Comparison of ENCODE assay signal across 18 cellular contexts in the genomic region with DNA sequence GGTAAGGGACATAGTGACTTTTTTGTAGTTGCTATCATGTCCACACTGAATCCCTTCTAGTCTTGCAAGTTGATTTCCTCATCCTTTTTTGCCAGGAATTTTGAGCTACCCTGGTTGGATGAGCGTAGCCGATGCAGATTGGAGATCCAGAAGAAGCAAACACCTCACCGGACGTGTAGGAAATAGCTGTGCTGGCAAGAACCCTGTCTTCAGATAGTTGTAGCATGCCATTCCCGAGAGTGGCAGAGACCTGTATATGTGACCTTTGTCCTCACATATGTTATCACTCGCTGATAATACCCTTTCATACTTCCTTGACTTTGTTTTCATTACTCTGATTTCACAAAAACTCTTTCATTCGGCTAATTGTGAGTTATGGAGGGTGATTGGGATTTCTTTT. TPM values are rescaled to one million over a fixed set of nuclear protein-coding genes. Genes with fewer than 3 reads are reported as not detected.
DNase-seq lines count a peak whose midpoint lies in the region; ATAC-seq and TF ChIP-seq lines count a peak whose summit lies in the region.
"Had no signal": no experiment of that assay in that cellular context is flagged by ENCODE, and none has a peak within 500 bp of the region (broad histone marks: within the 10 kb centered on the region; RNA-seq: fewer than 3 reads in every experiment).

No MANE protein-coding gene starts in this region.

- ATAC-seq in stimulated activated effector memory CD8-positive, alpha-beta T cell treated with anti-CD3 and anti-CD28 coated beads, Interleukin-12 subunit alpha, Interleukin-12 subunit beta, amount 100 ng/mL, for 72 hours, result no peak
- no peak for ATAC-seq in body of pancreas
- ATAC-seq: GM23338, psoas muscle had no signal

- peaks cover 12% of the 10 kb centered on the region for H3K4me1 Mint-ChIP-seq in activated naive CD4-positive, alpha-beta T cell treated with anti-CD3 and anti-CD28 coated beads, Interleukin-2, amount 10 ng/mL, durations not matched to agents 7 days and 5 days
- peaks cover 29% of the 10 kb centered on the region for H3K4me1 Mint-ChIP-seq in activated naive CD8-positive, alpha-beta T cell treated with anti-CD3 and anti-CD28 coated beads for 36 hours
- no peaks in the 10 kb centered on the region for H3K4me1 Mint-ChIP-seq in mesothelial cell of epicardium
- H3K4me1 Mint-ChIP-seq in stimulated activated effector memory CD8-positive, alpha-beta T cell treated with anti-CD3 and anti-CD28 coated beads, Interleukin-12 subunit alpha, Interleukin-12 subunit beta, amount 100 ng/mL, for 72 hours, result peaks cover 12% of the 10 kb centered on the region
- H3K4me1 Mint-ChIP-seq in activated CD4-positive, alpha-beta T cell treated with anti-CD3 and anti-CD28 coated beads, Interleukin-2, amount 10 ng/mL, durations not matched to agents 24 days and 14 days, result peaks cover 20% of the 10 kb centered on the region
- H3K4me1 Mint-ChIP-seq: GM23338 had no signal

- intact Hi-C loops in activated CD4-positive, alpha-beta T cell treated with anti-CD3 and anti-CD28 coated beads, Interleukin-2, amount 10 ng/mL, durations not matched to agents 24 days and 14 days (cut with micrococcal nuclease), result no loop called here
- intact Hi-C loops in body of pancreas (cut with DNase I), result no loop called here

- H3K9me3 Mint-ChIP-seq in activated naive CD4-positive, alpha-beta T cell treated with anti-CD3 and anti-CD28 coated beads, Interleukin-2, amount 10 ng/mL, durations not matched to agents 7 days and 5 days, result no peaks in the 10 kb centered on the region
- no peaks in the 10 kb centered on the region for H3K9me3 Mint-ChIP-seq in activated naive CD8-positive, alpha-beta T cell treated with anti-CD3 and anti-CD28 coated beads for 36 hours
- H3K9me3 Mint-ChIP-seq in mesothelial cell of epicardium, result no peaks in the 10 kb centered on the region
- no peaks in the 10 kb centered on the region for H3K9me3 Mint-ChIP-seq in stimulated activated effector memory CD8-positive, alpha-beta T cell treated with anti-CD3 and anti-CD28 coated beads, Interleukin-12 subunit alpha, Interleukin-12 subunit beta, amount 100 ng/mL, for 72 hours
- H3K9me3 Mint-ChIP-seq in activated CD4-positive, alpha-beta T cell treated with anti-CD3 and anti-CD28 coated beads, Interleukin-2, amount 10 ng/mL, durations not matched to agents 24 days and 14 days, result no peaks in the 10 kb centered on the region
- H3K9me3 Mint-ChIP-seq: GM23338 had no signal

- CTCF ChIA-PET in activated naive CD4-positive, alpha-beta T cell treated with anti-CD3 and anti-CD28 coated beads, Interleukin-2, amount 10 ng/mL, durations not matched to agents 7 days and 5 days (lab: Charles Lee), result interaction anchor here (1.3 to 3.3 kb wide), 4 partner anchors 10 to 121 kb away, joined by 3 to 11 read pairs (median 6); no protein-coding TSS in a partner anchor

- H3K4me3 ChIP-seq in body of pancreas, result no peak overlapping the region
- H3K4me3 ChIP-seq: GM23338, PC-9, psoas muscle, spleen had no signal

- H3K27ac ChIP-seq in body of pancreas, result peak overlapping the region in 1 of 4 donors; percentile 4
- H3K27ac ChIP-seq: epithelial cell of prostate had no signal

- no peak for DNase-seq in activated naive CD4-positive, alpha-beta T cell treated with anti-CD3 and anti-CD28 coated beads, Interleukin-2, amount 10 ng/mL, durations not matched to agents 7 days and 5 days
- DNase-seq in activated naive CD4-positive, alpha-beta T cell (lab: John Stamatoyannopoulos, UW), result no peak
- DNase-seq in activated naive CD8-positive, alpha-beta T cell treated with anti-CD3 and anti-CD28 coated beads for 36 hours, result no peak
- DNase-seq in mesothelial cell of epicardium (ENCODE audit: low spot score in 2 of 2, unreplicated experiment in 2 of 2) (no peak), body of pancreas (no peak), T1000 (lab: John Stamatoyannopoulos, UW) (no peak)
- no peak for DNase-seq in stimulated activated effector memory CD8-positive, alpha-beta T cell treated with anti-CD3 and anti-CD28 coated beads, Interleukin-12 subunit alpha, Interleukin-12 subunit beta, amount 100 ng/mL, for 72 hours (ENCODE audit: low spot score in 2 of 2)
- DNase-seq in activated CD4-positive, alpha-beta T cell treated with anti-CD3 and anti-CD28 coated beads, Interleukin-2, amount 10 ng/mL, durations not matched to agents 24 days and 14 days, result no peak
- DNase-seq: ACHN; activated effector memory CD4-positive, alpha-beta T cell treated with anti-CD3 and anti-CD28 coated beads, Interleukin-2, amount 50 U/mL, for 16 hours; cortex of kidney; DND-41; PC-9; psoas muscle; spleen; T-helper 9 cell had no signal

- H3K4me3 Mint-ChIP-seq in activated naive CD4-positive, alpha-beta T cell treated with anti-CD3 and anti-CD28 coated beads, Interleukin-2, amount 10 ng/mL, durations not matched to agents 7 days and 5 days, result no peak overlapping the region
- no peak overlapping the region for H3K4me3 Mint-ChIP-seq in activated naive CD8-positive, alpha-beta T cell treated with anti-CD3 and anti-CD28 coated beads for 36 hours
- H3K4me3 Mint-ChIP-seq in mesothelial cell of epicardium, result no peak overlapping the region
- no peak overlapping the region for H3K4me3 Mint-ChIP-seq in stimulated activated effector memory CD8-positive, alpha-beta T cell treated with anti-CD3 and anti-CD28 coated beads, Interleukin-12 subunit alpha, Interleukin-12 subunit beta, amount 100 ng/mL, for 72 hours
- no peak overlapping the region for H3K4me3 Mint-ChIP-seq in activated CD4-positive, alpha-beta T cell treated with anti-CD3 and anti-CD28 coated beads, Interleukin-2, amount 10 ng/mL, durations not matched to agents 24 days and 14 days
- H3K4me3 Mint-ChIP-seq: GM23338 had no signal

- TF ChIP-seq POLR2A in body of pancreas (IDR thresholded peaks at IDR 0.05), result no peak

- H3K9me3 ChIP-seq in body of pancreas, result no peaks in the 10 kb centered on the region
- H3K9me3 ChIP-seq: psoas muscle, spleen had no signal

- peaks cover 0 to 21% of the 10 kb centered on the region in 2 donors for H3K36me3 ChIP-seq in body of pancreas (replicated peaks in 1 of 2; ENCODE audit: insufficient read depth in 1 of 2, low read depth in 2 of 2)

- H3K4me1 ChIP-seq in body of pancreas, result peaks cover 13% of the 10 kb centered on the region

- peak overlapping the region; percentile 39 for H3K27ac Mint-ChIP-seq in activated naive CD4-positive, alpha-beta T cell treated with anti-CD3 and anti-CD28 coated beads, Interleukin-2, amount 10 ng/mL, durations not matched to agents 7 days and 5 days
- peak overlapping the region; percentile 67 for H3K27ac Mint-ChIP-seq in activated naive CD8-positive, alpha-beta T cell treated with anti-CD3 and anti-CD28 coated beads for 36 hours
- peak overlapping the region; percentile 69 for H3K27ac Mint-ChIP-seq in mesothelial cell of epicardium
- peak overlapping the region; percentile 84 for H3K27ac Mint-ChIP-seq in stimulated activated effector memory CD8-positive, alpha-beta T cell treated with anti-CD3 and anti-CD28 coated beads, Interleukin-12 subunit alpha, Interleukin-12 subunit beta, amount 100 ng/mL, for 72 hours
- no peak overlapping the region for H3K27ac Mint-ChIP-seq in activated CD4-positive, alpha-beta T cell treated with anti-CD3 and anti-CD28 coated beads, Interleukin-2, amount 10 ng/mL, durations not matched to agents 24 days and 14 days
- H3K27ac Mint-ChIP-seq: GM23338 had no signal

- H3K27me3 ChIP-seq in body of pancreas, result no peaks in the 10 kb centered on the region
- H3K27me3 ChIP-seq: spleen had no signal

- 39 to 41% methylated on average over 7 of the region's 7 CpGs for WGBS in body of pancreas, 2 donors

- no peaks in the 10 kb centered on the region for H3K27me3 Mint-ChIP-seq in activated naive CD4-positive, alpha-beta T cell treated with anti-CD3 and anti-CD28 coated beads, Interleukin-2, amount 10 ng/mL, durations not matched to agents 7 days and 5 days
- no peaks in the 10 kb centered on the region for H3K27me3 Mint-ChIP-seq in activated naive CD8-positive, alpha-beta T cell treated with anti-CD3 and anti-CD28 coated beads for 36 hours
- H3K27me3 Mint-ChIP-seq in mesothelial cell of epicardium (ENCODE audit: low read depth), result no peaks in the 10 kb centered on the region
- H3K27me3 Mint-ChIP-seq in activated CD4-positive, alpha-beta T cell treated with anti-CD3 and anti-CD28 coated beads, Interleukin-2, amount 10 ng/mL, durations not matched to agents 24 days and 14 days, result no peaks in the 10 kb centered on the region

- TF ChIP-seq CTCF in mesothelial cell of epicardium (IDR thresholded peaks at IDR 0.05; ENCODE audit: unreplicated experiment), result no peak
- TF ChIP-seq CTCF in body of pancreas (IDR thresholded peaks at IDR 0.05), result no peak

- peaks cover 77% of the 10 kb centered on the region for H3K36me3 Mint-ChIP-seq in activated naive CD4-positive, alpha-beta T cell treated with anti-CD3 and anti-CD28 coated beads, Interleukin-2, amount 10 ng/mL, durations not matched to agents 7 days and 5 days
- H3K36me3 Mint-ChIP-seq in activated naive CD8-positive, alpha-beta T cell treated with anti-CD3 and anti-CD28 coated beads for 36 hours, result peaks cover 39% of the 10 kb centered on the region
- peaks cover 71% of the 10 kb centered on the region for H3K36me3 Mint-ChIP-seq in mesothelial cell of epicardium
- H3K36me3 Mint-ChIP-seq in stimulated activated effector memory CD8-positive, alpha-beta T cell treated with anti-CD3 and anti-CD28 coated beads, Interleukin-12 subunit alpha, Interleukin-12 subunit beta, amount 100 ng/mL, for 72 hours, result peaks cover 98% of the 10 kb centered on the region
- peaks cover 72% of the 10 kb centered on the region for H3K36me3 Mint-ChIP-seq in activated CD4-positive, alpha-beta T cell treated with anti-CD3 and anti-CD28 coated beads, Interleukin-2, amount 10 ng/mL, durations not matched to agents 24 days and 14 days (ENCODE audit: low read depth)

RNA-seq across cellular contexts. Expression of a gene that starts 6.2 kb away (rescaled TPM):
- total RNA-seq in activated naive CD8-positive, alpha-beta T cell treated with anti-CD3 and anti-CD28 coated beads for 36 hours, result 10 to 100 TPM; 74.5 to 77.0 TPM
- total RNA-seq in mesothelial cell of epicardium, result 103 to 107 TPM (median 107 TPM) in 3 replicates
- total RNA-seq in activated CD4-positive, alpha-beta T cell treated with anti-CD3 and anti-CD28 coated beads, Interleukin-2, amount 10 ng/mL, durations not matched to agents 24 days and 14 days, result 108 and 109 TPM in 2 replicates
- total RNA-seq in body of pancreas, result 10 to 100 TPM; 51.7 to 59.4 TPM

RNA-seq across cellular contexts. Expression of a gene that starts 12.4 kb away (rescaled TPM):
- total RNA-seq in activated naive CD8-positive, alpha-beta T cell treated with anti-CD3 and anti-CD28 coated beads for 36 hours, result 10 to 100 TPM; 62.7 to 66.7 TPM
- total RNA-seq in mesothelial cell of epicardium (132 to 139 TPM (median 135 TPM) in 3 replicates), body of pancreas (100 to 1,000 TPM in 1 of 2 donors, 10 to 100 TPM in 1; 75.5 to 157 TPM)
- 92.7 and 98.5 TPM in 2 replicates for total RNA-seq in activated CD4-positive, alpha-beta T cell treated with anti-CD3 and anti-CD28 coated beads, Interleukin-2, amount 10 ng/mL, durations not matched to agents 24 days and 14 days

RNA-seq across cellular contexts. Expression of a gene that starts 33.8 kb away (rescaled TPM):
- 1 to 10 TPM; 4.8 to 5.8 TPM for total RNA-seq in activated naive CD8-positive, alpha-beta T cell treated with anti-CD3 and anti-CD28 coated beads for 36 hours
- 2.4 to 2.6 TPM (median 2.6 TPM) in 3 replicates for total RNA-seq in mesothelial cell of epicardium
- total RNA-seq in activated CD4-positive, alpha-beta T cell treated with anti-CD3 and anti-CD28 coated beads, Interleukin-2, amount 10 ng/mL, durations not matched to agents 24 days and 14 days, result 7.9 and 8.2 TPM in 2 replicates
- 1 to 10 TPM; 2.3 to 5.9 TPM for total RNA-seq in body of pancreas

RNA-seq across cellular contexts. Expression of a gene that starts 43.1 kb away (rescaled TPM):
- total RNA-seq in activated naive CD8-positive, alpha-beta T cell treated with anti-CD3 and anti-CD28 coated beads for 36 hours, result 1 to 10 TPM; 4.3 to 5.1 TPM
- 23.1 to 28.2 TPM (median 23.8 TPM) in 3 replicates for total RNA-seq in mesothelial cell of epicardium
- total RNA-seq in activated CD4-positive, alpha-beta T cell treated with anti-CD3 and anti-CD28 coated beads, Interleukin-2, amount 10 ng/mL, durations not matched to agents 24 days and 14 days, result 11.5 and 11.9 TPM in 2 replicates
- total RNA-seq in body of pancreas, result 1 to 10 TPM; 7.0 to 7.3 TPM
